1 cellular context compared by ENCODE assay signal in genomic region chr22:50317674-50318073, GRCh38.
TF ChIP-seq lines count a peak whose summit lies in the region.

No MANE protein-coding gene starts in this region.

TF ChIP-seq in HepG2, 621 proteins besides CTCF, POLR2A, EP300 and RAD21:
- TF ChIP-seq ZNF572 (CRISPR knock-in tag; IDR thresholded peaks at IDR 0.05) (no peak), ZNF781 (CRISPR knock-in tag; IDR thresholded peaks at IDR 0.05; ENCODE audit: borderline replicate concordance, not compliant biosample characterization) (no peak), AGO2 (optimal IDR thresholded peaks at IDR 0.05; ENCODE audit: low read depth, low read length) (peak; percentile 26), DZIP1 (CRISPR knock-in tag; IDR thresholded peaks at IDR 0.05) (no peak), MBNL3 (CRISPR knock-in tag; conservative IDR thresholded peaks at IDR 0.05) (no peak), HNRNPL (IDR thresholded peaks at IDR 0.05; ENCODE audit: low read depth, low read length) (0 out of 2 replicates have a peak, but pooled peaks have one; percentile 36)
